8 cellular contexts compared by ENCODE assay signal in the genomic region with DNA sequence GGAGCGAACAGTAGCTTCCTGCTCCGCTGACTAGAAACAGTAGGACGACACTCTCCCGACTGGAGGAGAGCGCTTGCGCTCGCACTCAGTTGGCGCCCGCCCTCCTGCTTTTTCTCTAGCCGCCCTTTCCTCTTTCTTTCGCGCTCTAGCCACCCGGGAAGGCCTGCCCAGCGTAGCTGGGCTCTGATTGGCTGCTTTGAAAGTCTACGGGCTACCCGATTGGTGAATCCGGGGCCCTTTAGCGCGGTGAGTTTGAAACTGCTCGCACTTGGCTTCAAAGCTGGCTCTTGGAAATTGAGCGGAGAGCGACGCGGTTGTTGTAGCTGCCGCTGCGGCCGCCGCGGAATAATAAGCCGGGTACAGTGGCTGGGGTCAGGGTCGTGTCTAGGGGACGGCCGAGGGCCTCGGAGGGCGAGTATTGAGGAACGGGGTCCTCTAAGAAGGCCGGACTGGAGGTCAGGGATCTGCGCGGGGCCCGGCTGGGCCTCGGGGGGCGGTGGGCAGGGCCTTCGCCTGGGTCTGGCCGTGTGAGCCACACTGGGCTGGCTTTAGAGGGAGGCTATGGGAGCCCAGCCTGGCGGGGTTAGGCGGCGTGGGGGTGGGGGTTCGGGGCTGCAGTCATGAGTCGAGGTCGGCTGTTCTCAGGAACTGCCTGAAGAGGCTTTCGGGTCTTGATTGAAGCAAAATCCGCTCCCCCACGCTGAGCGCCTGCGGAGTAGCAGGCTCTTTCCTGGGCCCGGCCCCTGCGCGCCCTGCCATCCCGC. TPM values are rescaled to one million over a fixed set of nuclear protein-coding genes. Genes with fewer than 3 reads are reported as not detected.
A peak's percentile ranks its signal among the peaks of the same experiment; 100 is the strongest.
DNase-seq lines count a peak whose midpoint lies in the region; ATAC-seq lines count a peak whose summit lies in the region.

A gene (plus strand): TSS at position 265 of the 764 bp plus-strand sequence. CDS start 1,688 bp downstream, outside the sequence.

- DNase-seq in CD8-positive, alpha-beta memory T cell, result peak; percentile 87 to 95 (median 92)
- peak; percentile 80 for DNase-seq in HS-27A (ENCODE audit: low read depth)
- peak; percentile 66 for DNase-seq in NK-92 (lab: John Stamatoyannopoulos, UW; ENCODE audit: unreplicated experiment)
- DNase-seq in activated CD8-positive, alpha-beta memory T cell treated with anti-CD3 and anti-CD28 coated beads for 1 hour (ENCODE audit: extremely low read depth in 1 of 2, low read depth in 1 of 2), result peak; percentile 87
- peak; percentile 87 to 93 (median 91) for DNase-seq in effector memory CD4-positive, alpha-beta T cell
- peak; percentile 99 for DNase-seq in medulla oblongata (ENCODE audit: extremely low spot score)
- peak; percentile 90 for DNase-seq in stimulated activated CD8-positive, alpha-beta memory T cell treated with anti-CD3 and anti-CD28 coated beads, Interleukin-12 subunit alpha, Interleukin-12 subunit beta, amount 100 ng/mL, for 1 hour (ENCODE audit: low read depth)

- ATAC-seq in GM19467 (IDR thresholded peaks at IDR 0.05; ENCODE audit: unreplicated experiment), result peak; percentile 96

- H3K27ac ChIP-seq in CD8-positive, alpha-beta memory T cell (ENCODE audit: low read depth, low read length), result peak within 1 kb of the TSS; percentile 59
- H3K27ac ChIP-seq in effector memory CD4-positive, alpha-beta T cell (ENCODE audit: insufficient read depth, low read length, poor library complexity, severe bottlenecking), result peak within 1 kb of the TSS; percentile 6

- peaks cover 2 to 17% of the 10 kb centered on the region in 2 donors for H3K27me3 Mint-ChIP-seq in CD8-positive, alpha-beta memory T cell

- H3K27ac Mint-ChIP-seq in CD8-positive, alpha-beta memory T cell, result peak within 1 kb of the TSS in 7 of 8 donors; percentile 43 to 85 (median 78)

- no peaks in the 10 kb centered on the region for H3K27me3 ChIP-seq in CD8-positive, alpha-beta memory T cell (ENCODE audit: insufficient read depth, low read length, poor library complexity, severe bottlenecking)
- H3K27me3 ChIP-seq in effector memory CD4-positive, alpha-beta T cell (replicated peaks; ENCODE audit: control insufficient read depth, insufficient read depth, low read length, poor library complexity, severe bottlenecking), result no peaks in the 10 kb centered on the region

- POLR2A ChIA-PET in CD8-positive, alpha-beta memory T cell (lab: Charles Lee), result no interaction called here

- H3K36me3 ChIP-seq in CD8-positive, alpha-beta memory T cell (ENCODE audit: insufficient read depth, low read length), result no peaks in the 10 kb centered on the region
- no peaks in the 10 kb centered on the region for H3K36me3 ChIP-seq in effector memory CD4-positive, alpha-beta T cell (ENCODE audit: control insufficient read depth, insufficient read depth, low read length)

- H3K9me3 ChIP-seq in CD8-positive, alpha-beta memory T cell (ENCODE audit: low read length), result no peaks in the 10 kb centered on the region
- H3K9me3 ChIP-seq in effector memory CD4-positive, alpha-beta T cell (ENCODE audit: control insufficient read depth, low read length), result no peaks in the 10 kb centered on the region

- H3K36me3 Mint-ChIP-seq in CD8-positive, alpha-beta memory T cell, result peaks cover 0 to 2% (median 0%) of the 10 kb centered on the region in 3 donors

- peaks cover 6% of the 10 kb centered on the region for H3K4me1 ChIP-seq in CD8-positive, alpha-beta memory T cell (ENCODE audit: insufficient read depth, low read length)
- H3K4me1 ChIP-seq in effector memory CD4-positive, alpha-beta T cell (ENCODE audit: control insufficient read depth, insufficient read depth, low read length, poor library complexity, severe bottlenecking), result peaks cover 2% of the 10 kb centered on the region

- peak within 1 kb of the TSS; percentile 87 for H3K4me3 ChIP-seq in CD8-positive, alpha-beta memory T cell (ENCODE audit: low read length)
- peak within 1 kb of the TSS; percentile 68 for H3K4me3 ChIP-seq in effector memory CD4-positive, alpha-beta T cell (ENCODE audit: insufficient read depth, low read depth, low read length, poor library complexity, severe bottlenecking)

- H3K9me3 Mint-ChIP-seq in CD8-positive, alpha-beta memory T cell, result no peaks in the 10 kb centered on the region

- H3K4me1 Mint-ChIP-seq in CD8-positive, alpha-beta memory T cell, result peaks cover 18 to 38% (median 32%) of the 10 kb centered on the region in 3 donors

- CTCF ChIA-PET in CD8-positive, alpha-beta memory T cell (lab: Charles Lee), result interaction anchor here (0.9 to 1.7 kb wide), 3 partner anchors 15 to 972 kb away, joined by 3 to 5 read pairs (median 3); no protein-coding TSS in a partner anchor

- H3K4me3 Mint-ChIP-seq in CD8-positive, alpha-beta memory T cell, result peak within 1 kb of the TSS; percentile 90 to 99 (median 97)

RNA-seq across cellular contexts. Expression of the gene that starts here (rescaled TPM):
- 10 to 100 TPM; 67.9 to 68.8 TPM for total RNA-seq in CD8-positive, alpha-beta memory T cell
- polyA plus RNA-seq in CD8-positive, alpha-beta memory T cell, result 0.52 TPM

Comparison
In these comparisons a context has a peak if more than half of its experiments do, and no peak if none do; other contexts are left out.
1. Peak in every context shown above with its lines: DNase-seq, ATAC-seq, H3K4me3 ChIP-seq and H3K27ac ChIP-seq.